1 cellular context compared by ENCODE assay signal in genomic region chr20:31698803-31699718, GRCh38.
A peak's percentile ranks its signal among the peaks of the same experiment; 100 is the strongest.
TF ChIP-seq lines count a peak whose summit lies in the region.

No MANE protein-coding gene starts in this region.

TF ChIP-seq in K562, 482 proteins besides CTCF, POLR2A, EP300 and RAD21 (continued from another document and continues in another):
- TF ChIP-seq, protein P1, sequence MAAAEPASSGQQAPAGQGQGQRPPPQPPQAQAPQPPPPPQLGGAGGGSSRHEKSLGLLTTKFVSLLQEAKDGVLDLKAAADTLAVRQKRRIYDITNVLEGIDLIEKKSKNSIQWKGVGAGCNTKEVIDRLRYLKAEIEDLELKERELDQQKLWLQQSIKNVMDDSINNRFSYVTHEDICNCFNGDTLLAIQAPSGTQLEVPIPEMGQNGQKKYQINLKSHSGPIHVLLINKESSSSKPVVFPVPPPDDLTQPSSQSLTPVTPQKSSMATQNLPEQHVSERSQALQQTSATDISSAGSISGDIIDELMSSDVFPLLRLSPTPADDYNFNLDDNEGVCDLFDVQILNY (CRISPR knock-in tag; IDR thresholded peaks at IDR 0.05), result no peak
- TF ChIP-seq NFRKB (IDR thresholded peaks at IDR 0.05; ENCODE audit: low read depth) (no peak), TAF15 (IDR thresholded peaks at IDR 0.05; ENCODE audit: low read depth, low read length) (no peak), SUPT5H (IDR thresholded peaks at IDR 0.05) (no peak), U2AF1 (optimal IDR thresholded peaks at IDR 0.05; ENCODE audit: low read depth, low read length) (no peak), CEBPG (CRISPR knock-in tag; IDR thresholded peaks at IDR 0.05) (no peak; the same call in 1 of the 2 replicates), CEBPG (tag; conservative IDR thresholded peaks at IDR 0.05 in 1 of 2, IDR thresholded peaks at IDR 0.05 in 1 of 2) (peak in 1 of 2 experiments; percentile 50; a peak in 1 of 4 replicates), ZSCAN29 (IDR thresholded peaks at IDR 0.05) (no peak), NR3C1 (CRISPR knock-in tag; IDR thresholded peaks at IDR 0.05) (no peak), TRIM24 (IDR thresholded peaks at IDR 0.05) (no peak), ILK (tag; IDR thresholded peaks at IDR 0.05; ENCODE audit: borderline replicate concordance, low read depth) (no peak), STAT5B (CRISPR knock-in tag; IDR thresholded peaks at IDR 0.05) (no peak), ZC3H11A (IDR thresholded peaks at IDR 0.05; ENCODE audit: low read depth, low read length) (no peak), MEF2A (IDR thresholded peaks at IDR 0.05; ENCODE audit: control insufficient read depth, low read depth, low read length) (peak; percentile 24; the same call in 1 of the 2 replicates), HBP1 (CRISPR knock-in tag; IDR thresholded peaks at IDR 0.05) (no peak), C11orf30 (IDR thresholded peaks at IDR 0.05; ENCODE audit: low read depth) (peak; percentile 62; the same call in 1 of the 2 replicates), FOXM1 (IDR thresholded peaks at IDR 0.05; ENCODE audit: low read depth) (no peak), FOXM1 (CRISPR knock-in tag; IDR thresholded peaks at IDR 0.05; ENCODE audit: low read depth) (no peak), ADNP (tag; IDR thresholded peaks at IDR 0.05) (no peak), RHOXF2B (CRISPR knock-in tag; conservative IDR thresholded peaks at IDR 0.05) (no peak), MTA2 (IDR thresholded peaks at IDR 0.05; ENCODE audit: low read depth) (no peak), ZNF740 (CRISPR knock-in tag; IDR thresholded peaks at IDR 0.05) (no peak), ZNF740 (tag; IDR thresholded peaks at IDR 0.05) (no peak), PHF8 (IDR thresholded peaks at IDR 0.05; ENCODE audit: borderline replicate concordance, low read length) (no peak), NEUROD1 (IDR thresholded peaks at IDR 0.05; ENCODE audit: borderline replicate concordance, low read depth, low read length, partially characterized antibody) (no peak), HDAC3 (IDR thresholded peaks at IDR 0.05; ENCODE audit: borderline replicate concordance, partially characterized antibody) (no peak), CHCHD3 (CRISPR knock-in tag; IDR thresholded peaks at IDR 0.05) (no peak), NUFIP1 (IDR thresholded peaks at IDR 0.05; ENCODE audit: partially characterized antibody) (no peak), NELFE (IDR thresholded peaks at IDR 0.05; ENCODE audit: insufficient read depth, insufficient read length) (no peak), THRA (IDR thresholded peaks at IDR 0.05) (no peak), KAT2B (IDR thresholded peaks at IDR 0.05; ENCODE audit: low read depth, low read length) (no peak), GMEB1 (CRISPR knock-in tag; IDR thresholded peaks at IDR 0.05) (no peak), NFATC3 (IDR thresholded peaks at IDR 0.05) (no peak), FOXK2 (conservative IDR thresholded peaks at IDR 0.05 in 1 of 2, IDR thresholded peaks at IDR 0.05 in 1 of 2; ENCODE audit: low read depth in 2 of 2) (no peak), CREBBP (IDR thresholded peaks at IDR 0.05; ENCODE audit: low read depth, low read length) (no peak), TCF7 (IDR thresholded peaks at IDR 0.05; ENCODE audit: borderline replicate concordance) (no peak), GTF2E2 (tag; IDR thresholded peaks at IDR 0.05) (no peak), EWSR1 (IDR thresholded peaks at IDR 0.05; ENCODE audit: borderline replicate concordance, low read depth, partially characterized antibody) (no peak), SMARCA4 (IDR thresholded peaks at IDR 0.05) (peak; percentile 61; the same call in 1 of the 2 replicates), MCM2 (IDR thresholded peaks at IDR 0.05; ENCODE audit: low read depth) (no peak), BRD9 (IDR thresholded peaks at IDR 0.05; ENCODE audit: low read depth, partially characterized antibody) (no peak), DACH1 (IDR thresholded peaks at IDR 0.05; ENCODE audit: partially characterized antibody) (peak; percentile 84), NCOA2 (IDR thresholded peaks at IDR 0.05; ENCODE audit: partially characterized antibody in 2 of 2) (no peak), BCL6 (CRISPR knock-in tag; IDR thresholded peaks at IDR 0.05) (0 out of 2 replicates have a peak, but pooled peaks have one; percentile 13), CBFA2T3 (IDR thresholded peaks at IDR 0.05) (0 out of 2 replicates have a peak, but pooled peaks have one; percentile 15), COPS2 (conservative IDR thresholded peaks at IDR 0.05) (no peak), HSF4 (CRISPR knock-in tag; IDR thresholded peaks at IDR 0.05; ENCODE audit: borderline replicate concordance) (0 out of 2 replicates have a peak, but pooled peaks have one; percentile 24), TBP (optimal IDR thresholded peaks at IDR 0.05; ENCODE audit: low read depth, low read length) (no peak), KDM2B (CRISPR knock-in tag; IDR thresholded peaks at IDR 0.05) (no peak)
- TF ChIP-seq, protein P2, sequence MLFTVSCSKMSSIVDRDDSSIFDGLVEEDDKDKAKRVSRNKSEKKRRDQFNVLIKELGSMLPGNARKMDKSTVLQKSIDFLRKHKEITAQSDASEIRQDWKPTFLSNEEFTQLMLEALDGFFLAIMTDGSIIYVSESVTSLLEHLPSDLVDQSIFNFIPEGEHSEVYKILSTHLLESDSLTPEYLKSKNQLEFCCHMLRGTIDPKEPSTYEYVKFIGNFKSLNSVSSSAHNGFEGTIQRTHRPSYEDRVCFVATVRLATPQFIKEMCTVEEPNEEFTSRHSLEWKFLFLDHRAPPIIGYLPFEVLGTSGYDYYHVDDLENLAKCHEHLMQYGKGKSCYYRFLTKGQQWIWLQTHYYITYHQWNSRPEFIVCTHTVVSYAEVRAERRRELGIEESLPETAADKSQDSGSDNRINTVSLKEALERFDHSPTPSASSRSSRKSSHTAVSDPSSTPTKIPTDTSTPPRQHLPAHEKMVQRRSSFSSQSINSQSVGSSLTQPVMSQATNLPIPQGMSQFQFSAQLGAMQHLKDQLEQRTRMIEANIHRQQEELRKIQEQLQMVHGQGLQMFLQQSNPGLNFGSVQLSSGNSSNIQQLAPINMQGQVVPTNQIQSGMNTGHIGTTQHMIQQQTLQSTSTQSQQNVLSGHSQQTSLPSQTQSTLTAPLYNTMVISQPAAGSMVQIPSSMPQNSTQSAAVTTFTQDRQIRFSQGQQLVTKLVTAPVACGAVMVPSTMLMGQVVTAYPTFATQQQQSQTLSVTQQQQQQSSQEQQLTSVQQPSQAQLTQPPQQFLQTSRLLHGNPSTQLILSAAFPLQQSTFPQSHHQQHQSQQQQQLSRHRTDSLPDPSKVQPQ (CRISPR knock-in tag; IDR thresholded peaks at IDR 0.05; ENCODE audit: borderline replicate concordance), result no peak
- TF ChIP-seq, protein P3, sequence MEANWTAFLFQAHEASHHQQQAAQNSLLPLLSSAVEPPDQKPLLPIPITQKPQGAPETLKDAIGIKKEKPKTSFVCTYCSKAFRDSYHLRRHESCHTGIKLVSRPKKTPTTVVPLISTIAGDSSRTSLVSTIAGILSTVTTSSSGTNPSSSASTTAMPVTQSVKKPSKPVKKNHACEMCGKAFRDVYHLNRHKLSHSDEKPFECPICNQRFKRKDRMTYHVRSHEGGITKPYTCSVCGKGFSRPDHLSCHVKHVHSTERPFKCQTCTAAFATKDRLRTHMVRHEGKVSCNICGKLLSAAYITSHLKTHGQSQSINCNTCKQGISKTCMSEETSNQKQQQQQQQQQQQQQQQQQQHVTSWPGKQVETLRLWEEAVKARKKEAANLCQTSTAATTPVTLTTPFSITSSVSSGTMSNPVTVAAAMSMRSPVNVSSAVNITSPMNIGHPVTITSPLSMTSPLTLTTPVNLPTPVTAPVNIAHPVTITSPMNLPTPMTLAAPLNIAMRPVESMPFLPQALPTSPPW (CRISPR knock-in tag; IDR thresholded peaks at IDR 0.05), result no peak; the same call in 1 of the 2 replicates
- TF ChIP-seq, protein P4, sequence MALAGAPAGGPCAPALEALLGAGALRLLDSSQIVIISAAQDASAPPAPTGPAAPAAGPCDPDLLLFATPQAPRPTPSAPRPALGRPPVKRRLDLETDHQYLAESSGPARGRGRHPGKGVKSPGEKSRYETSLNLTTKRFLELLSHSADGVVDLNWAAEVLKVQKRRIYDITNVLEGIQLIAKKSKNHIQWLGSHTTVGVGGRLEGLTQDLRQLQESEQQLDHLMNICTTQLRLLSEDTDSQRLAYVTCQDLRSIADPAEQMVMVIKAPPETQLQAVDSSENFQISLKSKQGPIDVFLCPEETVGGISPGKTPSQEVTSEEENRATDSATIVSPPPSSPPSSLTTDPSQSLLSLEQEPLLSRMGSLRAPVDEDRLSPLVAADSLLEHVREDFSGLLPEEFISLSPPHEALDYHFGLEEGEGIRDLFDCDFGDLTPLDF (CRISPR knock-in tag; IDR thresholded peaks at IDR 0.05), result no peak
- TF ChIP-seq, protein P5, sequence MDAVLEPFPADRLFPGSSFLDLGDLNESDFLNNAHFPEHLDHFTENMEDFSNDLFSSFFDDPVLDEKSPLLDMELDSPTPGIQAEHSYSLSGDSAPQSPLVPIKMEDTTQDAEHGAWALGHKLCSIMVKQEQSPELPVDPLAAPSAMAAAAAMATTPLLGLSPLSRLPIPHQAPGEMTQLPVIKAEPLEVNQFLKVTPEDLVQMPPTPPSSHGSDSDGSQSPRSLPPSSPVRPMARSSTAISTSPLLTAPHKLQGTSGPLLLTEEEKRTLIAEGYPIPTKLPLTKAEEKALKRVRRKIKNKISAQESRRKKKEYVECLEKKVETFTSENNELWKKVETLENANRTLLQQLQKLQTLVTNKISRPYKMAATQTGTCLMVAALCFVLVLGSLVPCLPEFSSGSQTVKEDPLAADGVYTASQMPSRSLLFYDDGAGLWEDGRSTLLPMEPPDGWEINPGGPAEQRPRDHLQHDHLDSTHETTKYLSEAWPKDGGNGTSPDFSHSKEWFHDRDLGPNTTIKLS (IDR thresholded peaks at IDR 0.05; ENCODE audit: borderline replicate concordance, low read depth), result no peak
- TF ChIP-seq, protein P6, sequence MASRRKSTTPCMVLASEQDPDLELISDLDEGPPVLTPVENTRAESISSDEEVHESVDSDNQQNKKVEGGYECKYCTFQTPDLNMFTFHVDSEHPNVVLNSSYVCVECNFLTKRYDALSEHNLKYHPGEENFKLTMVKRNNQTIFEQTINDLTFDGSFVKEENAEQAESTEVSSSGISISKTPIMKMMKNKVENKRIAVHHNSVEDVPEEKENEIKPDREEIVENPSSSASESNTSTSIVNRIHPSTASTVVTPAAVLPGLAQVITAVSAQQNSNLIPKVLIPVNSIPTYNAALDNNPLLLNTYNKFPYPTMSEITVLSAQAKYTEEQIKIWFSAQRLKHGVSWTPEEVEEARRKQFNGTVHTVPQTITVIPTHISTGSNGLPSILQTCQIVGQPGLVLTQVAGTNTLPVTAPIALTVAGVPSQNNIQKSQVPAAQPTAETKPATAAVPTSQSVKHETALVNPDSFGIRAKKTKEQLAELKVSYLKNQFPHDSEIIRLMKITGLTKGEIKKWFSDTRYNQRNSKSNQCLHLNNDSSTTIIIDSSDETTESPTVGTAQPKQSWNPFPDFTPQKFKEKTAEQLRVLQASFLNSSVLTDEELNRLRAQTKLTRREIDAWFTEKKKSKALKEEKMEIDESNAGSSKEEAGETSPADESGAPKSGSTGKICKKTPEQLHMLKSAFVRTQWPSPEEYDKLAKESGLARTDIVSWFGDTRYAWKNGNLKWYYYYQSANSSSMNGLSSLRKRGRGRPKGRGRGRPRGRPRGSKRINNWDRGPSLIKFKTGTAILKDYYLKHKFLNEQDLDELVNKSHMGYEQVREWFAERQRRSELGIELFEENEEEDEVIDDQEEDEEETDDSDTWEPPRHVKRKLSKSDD (conservative IDR thresholded peaks at IDR 0.05; ENCODE audit: low read length), result no peak
